ENCODE assay signal across 18 cellular contexts in genomic region chr3:121997372-121997771, GRCh38. TPM values are rescaled to one million over a fixed set of nuclear protein-coding genes. Genes with fewer than 3 reads are reported as not detected.
DNase-seq lines count a peak whose midpoint lies in the region; ATAC-seq lines count a peak whose summit lies in the region.
"Had no signal": no experiment of that assay in that cellular context is flagged by ENCODE, and none has a peak within 500 bp of the region (broad histone marks: within the 10 kb centered on the region; RNA-seq: fewer than 3 reads in every experiment).

No MANE protein-coding gene starts in this region.

- H3K9ac ChIP-seq in BLaER1 treated with 17β-estradiol and CSF1 and Interleukin-3, amounts not matched to agents 10 nM and 100 nM = peak overlapping the region; percentile 16 to 79 (median 64); a peak in 18 of 22 replicates

- H3K36me3 Mint-ChIP-seq in T-helper 17 cell (ENCODE audit: low read depth) = no peaks in the 10 kb centered on the region
- H3K36me3 Mint-ChIP-seq: activated naive CD4-positive, alpha-beta T cell treated with anti-CD3 and anti-CD28 coated beads, Interleukin-2, amount 50 U/mL, for 72 hours had no signal

- H3K9me3 ChIP-seq in BLaER1 treated with 17β-estradiol and CSF1 and Interleukin-3, amounts not matched to agents 10 nM and 100 nM (replicated peaks in 1 of 11) = no peaks in the 10 kb centered on the region
- H3K9me3 ChIP-seq in T-helper 17 cell (ENCODE audit: control insufficient read depth, low read length, poor library complexity, severe bottlenecking) = no peaks in the 10 kb centered on the region

- H3K27me3 ChIP-seq in BLaER1 treated with 17β-estradiol and CSF1 and Interleukin-3, amounts not matched to agents 10 nM and 100 nM = no peaks in the 10 kb centered on the region
- no peaks in the 10 kb centered on the region for H3K27me3 ChIP-seq in layer of hippocampus (ENCODE audit: control insufficient read depth, insufficient read depth, low read length)
- H3K27me3 ChIP-seq: brain microvascular endothelial cell had no signal

- H4K20me1 ChIP-seq in BLaER1 treated with 17β-estradiol and CSF1 and Interleukin-3, amounts not matched to agents 10 nM and 100 nM = no peaks in the 10 kb centered on the region

- peak overlapping the region; percentile 57 to 92 (median 91) for H3K27ac ChIP-seq in BLaER1 treated with 17β-estradiol and CSF1 and Interleukin-3, amounts not matched to agents 10 nM and 100 nM
- H3K27ac ChIP-seq in layer of hippocampus (ENCODE audit: low read depth, low read length) = peak overlapping the region; percentile 25
- H3K27ac ChIP-seq: brain microvascular endothelial cell had no signal

- DNase-seq in T-helper 17 cell = no peak
- no peak for DNase-seq in NCI-H1930 (lab: John Stamatoyannopoulos, UW)
- DNase-seq in NCI-H524 treated with DMSO at 0.1 percent for 48 hours (lab: John Stamatoyannopoulos, UW) = no peak
- DNase-seq: activated CD4-positive, alpha-beta T cell treated with anti-CD3 and anti-CD28 coated beads, Interleukin-2, amount 10 ng/mL, durations not matched to agents 7 days and 5 days; brain microvascular endothelial cell; dorsolateral prefrontal cortex; mesendoderm; NCI-H1092; NCI-H2171; substantia nigra had no signal

- peaks cover 98 to 100% (median 100%) of the 10 kb centered on the region in 10 experiments for H3K4me1 ChIP-seq in BLaER1 treated with 17β-estradiol and CSF1 and Interleukin-3, amounts not matched to agents 10 nM and 100 nM

- peak overlapping the region in 3 of 10 experiments; percentile 15 to 26 (median 20); a peak in 6 of 20 replicates for H3K4me3 ChIP-seq in BLaER1 treated with 17β-estradiol and CSF1 and Interleukin-3, amounts not matched to agents 10 nM and 100 nM
- H3K4me3 ChIP-seq: dorsolateral prefrontal cortex had no signal

- peak overlapping the region; percentile 66 to 93 (median 87) for H3K4me2 ChIP-seq in BLaER1 treated with 17β-estradiol and CSF1 and Interleukin-3, amounts not matched to agents 10 nM and 100 nM

- no peak overlapping the region for H3K4me3 Mint-ChIP-seq in T-helper 17 cell
- H3K4me3 Mint-ChIP-seq: activated CD4-positive, alpha-beta T cell treated with anti-CD3 and anti-CD28 coated beads, Interleukin-2, amount 10 ng/mL, durations not matched to agents 7 days and 5 days; neural crest cell had no signal

- ATAC-seq in GM19025 (IDR thresholded peaks at IDR 0.05; ENCODE audit: low read depth, unreplicated experiment) = peak; percentile 22
- no peak for ATAC-seq in T-helper 17 cell
- ATAC-seq in GM18520 (IDR thresholded peaks at IDR 0.05; ENCODE audit: unreplicated experiment) = no peak
- ATAC-seq in GM19324 (IDR thresholded peaks at IDR 0.05; ENCODE audit: low FRiP score, unreplicated experiment) = no peak

- peaks cover 19% of the 10 kb centered on the region for H3K27me3 Mint-ChIP-seq in T-helper 17 cell
- H3K27me3 Mint-ChIP-seq: IgD-negative memory B cell had no signal

- no peaks in the 10 kb centered on the region for H3K36me3 ChIP-seq in BLaER1 treated with 17β-estradiol and CSF1 and Interleukin-3, amounts not matched to agents 10 nM and 100 nM
- H3K36me3 ChIP-seq: brain microvascular endothelial cell had no signal

- H3K4me1 Mint-ChIP-seq in T-helper 17 cell = peaks cover 9% of the 10 kb centered on the region
- H3K4me1 Mint-ChIP-seq: neural crest cell had no signal

- peak overlapping the region; percentile 39 for H3K27ac Mint-ChIP-seq in T-helper 17 cell
- H3K27ac Mint-ChIP-seq: activated CD4-positive, alpha-beta T cell treated with anti-CD3 and anti-CD28 coated beads, Interleukin-2, amount 10 ng/mL, durations not matched to agents 7 days and 5 days had no signal

RNA-seq across cellular contexts. Expression of gene ILDR1, which starts 24.7 kb away (rescaled TPM):
- under 1 TPM in 1 of 2 donors, not detected in 1; 0.32 TPM for total RNA-seq in T-helper 17 cell
- total RNA-seq: activated naive CD4-positive, alpha-beta T cell treated with anti-CD3 and anti-CD28 coated beads, Interleukin-2, amount 50 U/mL, for 72 hours; neural crest cell had no signal

RNA-seq across cellular contexts. Expression of gene CD86, which starts 57.8 kb away (rescaled TPM):
- 1 to 10 TPM; 1.3 to 4.3 TPM for total RNA-seq in T-helper 17 cell
- total RNA-seq: neural crest cell had no signal
